In the genomic region with DNA sequence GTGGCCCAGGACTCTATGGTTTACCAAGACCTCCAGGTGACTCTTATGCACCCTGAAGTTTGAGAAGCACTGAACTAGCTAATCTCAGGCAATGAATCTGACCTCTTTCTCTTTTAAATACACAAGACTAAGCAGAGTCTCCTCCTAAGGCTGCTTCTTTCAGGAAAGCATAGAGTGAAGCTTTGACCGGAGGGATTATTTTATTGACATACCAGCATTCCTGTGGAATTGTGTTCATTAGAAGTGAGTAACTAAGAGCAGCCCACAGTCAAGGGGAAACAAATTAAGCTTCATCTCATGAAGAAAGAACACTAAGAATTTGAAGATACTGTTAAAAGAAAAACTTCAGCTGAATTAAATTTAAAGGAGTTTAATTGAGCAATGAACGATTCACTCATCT, we compare ENCODE assay signal across 22 cellular contexts.
"Had no signal": no experiment of that assay in that cellular context is flagged by ENCODE, and none has a peak within 500 bp of the region (broad histone marks: within the 10 kb centered on the region; RNA-seq: fewer than 3 reads in every experiment).

No MANE protein-coding gene starts in this region.

- H3K9me3 ChIP-seq: body of pancreas, lower lobe of right lung, right lobe of liver, testis, vagina had no signal

- H3K27me3 ChIP-seq: body of pancreas, cardiac muscle cell, foreskin keratinocyte, right lobe of liver, testis, vagina had no signal

- H3K27ac ChIP-seq: body of pancreas, cardiac muscle cell, epithelial cell of prostate, foreskin keratinocyte, lower lobe of right lung, right lobe of liver, testis, vagina, WERI-Rb-1 had no signal

- DNase-seq: activated T-cell treated with anti-CD3 and anti-CD28 coated beads, Interleukin-2, amount 50 U/mL, for 1 hour; amniotic stem cell; body of pancreas; cortex of kidney; endodermal cell; foreskin keratinocyte; lower lobe of right lung; naive B cell; nucleus accumbens; right lobe of liver; small intestine; stimulated activated CD4-positive, alpha-beta T cell treated with anti-CD3 and anti-CD28 coated beads, Interleukin-15, amount 100 ng/mL, for 24 hours; stimulated activated CD4-positive, alpha-beta T cell treated with anti-CD3 and anti-CD28 coated beads, Interleukin-2, amount 100 ng/mL, for 48 hours; stimulated activated CD8-positive, alpha-beta memory T cell treated with anti-CD3 and anti-CD28 coated beads, Interleukin-4, amount 100 ng/mL, for 48 hours; stimulated activated naive B cell treated with anti-CD40 and anti-IgM and Interleukin-4, amounts not matched to agents 10 μg/mL and 1 μg/mL and 100 μg/mL, for 72 hours; testis; WERI-Rb-1 had no signal

- H3K4me3 ChIP-seq: body of pancreas, cardiac muscle cell, lower lobe of right lung, right lobe of liver, testis, vagina had no signal

- H3K36me3 ChIP-seq: cardiac muscle cell, lower lobe of right lung, right lobe of liver, vagina, WERI-Rb-1 had no signal

- ATAC-seq: activated T-helper 17 cell treated with anti-CD3 and anti-CD28 coated beads, Interleukin-2, amount 50 U/mL, for 72 hours; body of pancreas; foreskin keratinocyte; left lobe of liver; lower lobe of right lung; right lobe of liver; stimulated activated naive B cell treated with anti-CD40 and anti-IgM and Interleukin-4, amounts not matched to agents 10 μg/mL and 1 μg/mL and 100 μg/mL, for 72 hours had no signal

- H3K4me1 ChIP-seq: body of pancreas, foreskin keratinocyte, lower lobe of right lung, right lobe of liver, testis, vagina had no signal

- FAIRE-seq: small intestine had no signal
